In the genomic region with DNA sequence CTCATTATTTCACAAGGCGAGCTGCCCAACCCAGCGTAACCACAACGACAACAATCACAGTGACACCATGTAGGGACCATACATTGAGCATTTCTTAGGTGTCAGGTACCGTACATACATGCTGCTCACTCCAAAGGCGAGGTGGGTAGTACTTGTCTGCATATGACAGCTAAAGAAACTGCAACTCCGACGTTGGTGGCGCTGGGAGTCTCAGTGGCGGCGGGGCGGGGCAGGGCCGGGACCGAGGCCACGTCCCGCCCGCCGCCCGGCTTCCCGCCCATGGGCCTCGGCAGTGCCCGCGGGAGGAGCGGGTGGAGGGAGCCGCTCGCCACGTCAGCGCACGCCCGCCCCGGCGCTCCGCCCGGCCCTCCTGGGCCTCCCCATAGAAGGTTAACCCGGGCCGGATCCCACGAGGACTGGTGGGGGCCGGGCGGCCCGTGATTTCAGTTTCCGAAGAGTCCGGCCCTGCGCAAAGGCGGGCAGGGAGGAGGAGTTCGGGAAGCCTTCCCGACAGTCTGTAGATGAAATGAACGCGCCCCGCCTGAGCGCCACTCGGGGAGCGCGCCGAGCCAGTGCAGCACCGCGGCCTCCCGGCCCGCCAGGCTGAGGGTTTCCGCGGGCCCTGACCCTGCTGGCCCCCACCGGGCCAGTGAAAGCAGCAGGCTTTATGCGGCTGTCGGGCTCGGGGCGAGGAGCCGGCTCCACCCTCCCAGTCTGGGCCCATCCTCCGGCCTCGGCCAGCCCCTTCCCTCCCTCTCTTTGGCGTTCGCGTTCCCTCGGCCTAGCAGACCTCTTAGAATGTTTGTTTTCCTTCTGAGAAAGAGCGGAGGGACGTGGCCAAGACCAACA, we compare ENCODE assay signal across 8 cellular contexts.
DNase-seq lines count a peak whose midpoint lies in the region; ATAC-seq and TF ChIP-seq lines count a peak whose summit lies in the region.

No MANE protein-coding gene starts in this region.

- peaks cover 2% of the 10 kb centered on the region for H3K27me3 Mint-ChIP-seq in neural progenitor cell (ENCODE audit: insufficient read depth, low read depth)

- peak overlapping the region; percentile 82 for H3K4me2 ChIP-seq in neural progenitor cell

- no peaks in the 10 kb centered on the region for H4K20me1 ChIP-seq in neural progenitor cell (ENCODE audit: low read depth)

- H3K36me3 ChIP-seq in neural progenitor cell (no peaks in the 10 kb centered on the region), stomach smooth muscle (ENCODE audit: control insufficient read depth in 2 of 2, insufficient read depth in 2 of 2, low read length in 2 of 2) (no peaks in the 10 kb centered on the region)

- no peaks in the 10 kb centered on the region for H3K79me2 ChIP-seq in neural progenitor cell (ENCODE audit: low read depth)

- peak overlapping the region; percentile 82 for H3K4me3 Mint-ChIP-seq in neural progenitor cell

- H2AFZ ChIP-seq in neural progenitor cell (replicated peaks), result peak overlapping the region; percentile 92

- H3K9ac ChIP-seq in neural progenitor cell, result no peak overlapping the region
- H3K9ac ChIP-seq in stomach smooth muscle (ENCODE audit: low read length in 2 of 2), result peak overlapping the region; percentile 83 to 97

- H3K27me3 ChIP-seq in foreskin keratinocyte (no peaks in the 10 kb centered on the region), neural progenitor cell (peaks cover 4% of the 10 kb centered on the region), stomach smooth muscle (ENCODE audit: control insufficient read depth in 1 of 2, insufficient read depth in 2 of 2, low read length in 2 of 2) (no peaks in the 10 kb centered on the region)

- peak; percentile 86 for ATAC-seq in GM21381 (IDR thresholded peaks at IDR 0.05; ENCODE audit: unreplicated experiment)
- ATAC-seq in foreskin keratinocyte, result peak; percentile 91

- peak overlapping the region; percentile 68 for H3K27ac ChIP-seq in foreskin keratinocyte
- no peak overlapping the region for H3K27ac ChIP-seq in neural progenitor cell
- H3K27ac ChIP-seq in stomach smooth muscle (ENCODE audit: low read length), result peak overlapping the region; percentile 97

- H3K4me3 ChIP-seq in neural progenitor cell (peak overlapping the region; percentile 54), stomach smooth muscle (ENCODE audit: low read length in 2 of 2) (peak overlapping the region; percentile 70 to 91)

- peaks cover 10% of the 10 kb centered on the region for H3K4me1 ChIP-seq in foreskin keratinocyte
- H3K4me1 ChIP-seq in neural progenitor cell, result peaks cover 2% of the 10 kb centered on the region
- peaks cover 21% of the 10 kb centered on the region for H3K4me1 ChIP-seq in stomach smooth muscle (ENCODE audit: control insufficient read depth, insufficient read depth, low read length)

- peak overlapping the region; percentile 64 for H3K27ac Mint-ChIP-seq in neural progenitor cell

- no peaks in the 10 kb centered on the region for H3K9me3 Mint-ChIP-seq in neural progenitor cell

- DNase-seq in DMS114 treated with DMSO at 0.1 percent for 48 hours (lab: John Stamatoyannopoulos, UW; ENCODE audit: unreplicated experiment) (peak; percentile 59), HT-29 (ENCODE audit: low spot score) (peak; percentile 92), SHP77 treated with DMSO at 0.1 percent for 48 hours (lab: John Stamatoyannopoulos, UW) (peak; percentile 61), foreskin keratinocyte (peak; percentile 42 to 76), neural progenitor cell (ENCODE audit: low spot score) (peak; percentile 72)
- peak; percentile 16 to 57 (median 37) for DNase-seq in activated naive CD4-positive, alpha-beta T cell (lab: John Stamatoyannopoulos, UW)

- peaks cover 3% of the 10 kb centered on the region for H3F3A ChIP-seq in neural progenitor cell (ENCODE audit: low read depth)

- no peaks in the 10 kb centered on the region for H3K36me3 Mint-ChIP-seq in neural progenitor cell

- TF ChIP-seq CTCF in foreskin keratinocyte (conservative IDR thresholded peaks at IDR 0.05), result no peak
- TF ChIP-seq CTCF in neural progenitor cell (IDR thresholded peaks at IDR 0.05), result no peak

- H3K4me1 Mint-ChIP-seq in neural progenitor cell, result peaks cover 26% of the 10 kb centered on the region

- H3K9me3 ChIP-seq in neural progenitor cell (ENCODE audit: low read depth) (no peaks in the 10 kb centered on the region), stomach smooth muscle (ENCODE audit: control insufficient read depth in 2 of 2, low read length in 2 of 2) (no peaks in the 10 kb centered on the region)

Comparison
In these comparisons a context has a peak if more than half of its experiments do, and no peak if none do; other contexts are left out.
1. DNase-seq: peak in every context shown above with its lines; median percentile 92 in HT-29; 72 in neural progenitor cell; 61 in SHP77 treated with DMSO at 0.1 percent for 48 hours; 59 in DMS114 treated with DMSO at 0.1 percent for 48 hours; 59 in foreskin keratinocyte; 37 in activated naive CD4-positive, alpha-beta T cell.